ENCODE assay signal across 9 cellular contexts in genomic region chr12:1662761-1663439, GRCh38. TPM values are rescaled to one million over a fixed set of nuclear protein-coding genes. Genes with fewer than 3 reads are reported as not detected.
DNase-seq lines count a peak whose midpoint lies in the region; ATAC-seq and TF ChIP-seq lines count a peak whose summit lies in the region.
"Had no signal": no experiment of that assay in that cellular context is flagged by ENCODE, and none has a peak within 500 bp of the region (broad histone marks: within the 10 kb centered on the region; RNA-seq: fewer than 3 reads in every experiment).

No MANE protein-coding gene starts in this region.

- peak; percentile 36 for TF ChIP-seq CTCF in mesothelial cell of epicardium (IDR thresholded peaks at IDR 0.05; ENCODE audit: unreplicated experiment)

- peak in 3 of 5 experiments; percentile 18 to 54 (median 38) for DNase-seq in T-helper 2 cell
- peak; percentile 18 for DNase-seq in dermis blood vessel endothelial cell
- peak in 1 of 2 experiments; percentile 72 for DNase-seq in mesothelial cell of epicardium (ENCODE audit: low spot score in 2 of 2, unreplicated experiment in 2 of 2)
- no peak for DNase-seq in NCI-H345 (lab: John Stamatoyannopoulos, UW)
- DNase-seq in NCI-H187 treated with DMSO at 0.1 percent for 48 hours (lab: John Stamatoyannopoulos, UW): no peak

- no peaks in the 10 kb centered on the region for H3K36me3 Mint-ChIP-seq in mesothelial cell of epicardium

- no peaks in the 10 kb centered on the region for H3K9me3 Mint-ChIP-seq in mesothelial cell of epicardium

- H3K27ac Mint-ChIP-seq in mesothelial cell of epicardium: peak overlapping the region; percentile 47

- no peak for ATAC-seq in HG03108 (IDR thresholded peaks at IDR 0.05; ENCODE audit: unreplicated experiment)
- ATAC-seq in HG03378 (IDR thresholded peaks at IDR 0.05; ENCODE audit: unreplicated experiment): no peak

- H3K27me3 Mint-ChIP-seq in mesothelial cell of epicardium (ENCODE audit: low read depth): peaks cover 1% of the 10 kb centered on the region

- peak overlapping the region; percentile 8; the same call in 1 of the 2 replicates for H3K4me3 ChIP-seq in GM08714 (ENCODE audit: low read length)

- H3K4me1 Mint-ChIP-seq in mesothelial cell of epicardium: peaks cover 8% of the 10 kb centered on the region

- peak overlapping the region; percentile 60 for H3K4me3 Mint-ChIP-seq in mesothelial cell of epicardium

RNA-seq across cellular contexts. Expression of gene ADIPOR2, which starts 28.0 kb away (rescaled TPM):
- 59.9 and 68.6 TPM in 2 replicates for total RNA-seq in dermis blood vessel endothelial cell
- total RNA-seq in mesothelial cell of epicardium: 77.2 to 87.3 TPM (median 77.4 TPM) in 3 replicates

RNA-seq across cellular contexts. Expression of gene WNT5B, which starts 33.9 kb away (rescaled TPM):
- total RNA-seq in dermis blood vessel endothelial cell: 0.28 and 1.5 TPM in 2 replicates
- total RNA-seq in mesothelial cell of epicardium: 54.4 to 58.3 TPM (median 56.2 TPM) in 3 replicates
- total RNA-seq: pulmonary artery endothelial cell had no signal

Comparison
In these comparisons a context has a peak if more than half of its experiments do, and no peak if none do; other contexts are left out.
1. DNase-seq: peak in T-helper 2 cell (3 of 5) and dermis blood vessel endothelial cell (single experiment); none in NCI-H345 (single experiment) and NCI-H187 treated with DMSO at 0.1 percent for 48 hours (single experiment).
2. RNA of gene WNT5B, which starts 33.9 kb away (total RNA-seq): 54.4 to 58.3 TPM in mesothelial cell of epicardium; 0.28 to 1.5 TPM in dermis blood vessel endothelial cell; every median in the first group is over 10 times any median in the second.